23 cellular contexts compared by ENCODE assay signal in genomic region chr6:117391874-117392583, GRCh38. TPM values are rescaled to one million over a fixed set of nuclear protein-coding genes. Genes with fewer than 3 reads are reported as not detected.
"Had no signal": no experiment of that assay in that cellular context is flagged by ENCODE, and none has a peak within 500 bp of the region (broad histone marks: within the 10 kb centered on the region; RNA-seq: fewer than 3 reads in every experiment).

No MANE protein-coding gene starts in this region.

- H3K27ac ChIP-seq: HL-60, KMS-11 had no signal

- H3K9me3 ChIP-seq: SK-N-SH had no signal

- ATAC-seq: T-cell had no signal

- DNase-seq: IMR-90, Kasumi-1, MM.1S, NCI-H1092 treated with DMSO at 0.1 percent for 48 hours, NCI-H1436, NCI-H187, NCI-H2029, NCI-H2081 treated with DMSO at 0.1 percent for 48 hours, NCI-H2171, NCI-H226, NCI-H446, NCI-H510A, NCI-H524 treated with DMSO at 0.1 percent for 48 hours, NCI-H69, NCI-H774, RPMI8226, SHP77, SK-N-SH, SW 1271, T-cell had no signal

RNA-seq across cellular contexts. Expression of gene ROS1, which starts 33.7 kb away (rescaled TPM):
- total RNA-seq: SK-MEL-5 had no signal
